In the genomic region with DNA sequence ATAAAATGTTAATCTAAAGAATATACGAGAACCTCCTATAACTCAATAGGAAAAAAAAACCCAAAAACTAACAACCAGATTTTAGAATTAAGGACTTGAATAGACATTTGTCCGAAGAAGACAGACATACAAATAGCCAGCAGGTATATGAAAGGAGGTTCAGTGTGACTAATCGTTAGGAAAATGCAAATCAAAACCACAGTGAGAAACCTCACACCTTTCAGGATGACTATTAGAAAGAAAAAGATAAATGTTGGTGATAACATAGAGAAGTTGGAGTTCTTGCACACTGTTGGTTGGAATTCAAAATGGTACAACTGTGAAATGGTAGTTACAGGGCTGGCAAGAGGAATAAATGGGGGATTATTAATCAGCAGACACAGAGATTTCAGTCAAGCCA, we compare ENCODE assay signal across 17 cellular contexts.
"Had no signal": no experiment of that assay in that cellular context is flagged by ENCODE, and none has a peak within 500 bp of the region (broad histone marks: within the 10 kb centered on the region; RNA-seq: fewer than 3 reads in every experiment).

No MANE protein-coding gene starts in this region.

- H3K9me3 ChIP-seq: adrenal gland, colonic mucosa, right atrium auricular region, upper lobe of left lung had no signal

- H3K36me3 Mint-ChIP-seq: natural killer cell; stimulated activated effector memory CD8-positive, alpha-beta T cell treated with anti-CD3 and anti-CD28 coated beads, Interleukin-12 subunit alpha, Interleukin-12 subunit beta, amount 100 ng/mL, for 72 hours had no signal

- H3K4me1 Mint-ChIP-seq: activated CD4-positive, alpha-beta T cell treated with anti-CD3 and anti-CD28 coated beads for 36 hours; natural killer cell; stimulated activated effector memory CD8-positive, alpha-beta T cell treated with anti-CD3 and anti-CD28 coated beads, Interleukin-12 subunit alpha, Interleukin-12 subunit beta, amount 100 ng/mL, for 72 hours had no signal

- H3K9me3 Mint-ChIP-seq: activated naive CD4-positive, alpha-beta T cell treated with anti-CD3 and anti-CD28 coated beads for 36 hours had no signal

- H3K27me3 Mint-ChIP-seq: activated CD4-positive, alpha-beta memory T cell treated with anti-CD3 and anti-CD28 coated beads, Interleukin-2, amount 10 ng/mL, durations not matched to agents 7 days and 5 days had no signal

- H3K4me3 Mint-ChIP-seq: activated CD4-positive, alpha-beta memory T cell treated with anti-CD3 and anti-CD28 coated beads, Interleukin-2, amount 10 ng/mL, durations not matched to agents 7 days and 5 days; activated CD4-positive, alpha-beta T cell treated with anti-CD3 and anti-CD28 coated beads for 36 hours; activated naive CD4-positive, alpha-beta T cell treated with anti-CD3 and anti-CD28 coated beads for 36 hours; natural killer cell; stimulated activated effector memory CD8-positive, alpha-beta T cell treated with anti-CD3 and anti-CD28 coated beads, Interleukin-12 subunit alpha, Interleukin-12 subunit beta, amount 100 ng/mL, for 72 hours had no signal

- H3K4me1 ChIP-seq: adrenal gland, colonic mucosa, foreskin keratinocyte, right atrium auricular region, upper lobe of left lung had no signal

- H3K36me3 ChIP-seq: adrenal gland, colonic mucosa, right atrium auricular region, upper lobe of left lung, WERI-Rb-1 had no signal

- H3K27ac Mint-ChIP-seq: activated CD4-positive, alpha-beta memory T cell treated with anti-CD3 and anti-CD28 coated beads, Interleukin-2, amount 10 ng/mL, durations not matched to agents 7 days and 5 days; activated CD4-positive, alpha-beta T cell treated with anti-CD3 and anti-CD28 coated beads for 36 hours; activated naive CD4-positive, alpha-beta T cell treated with anti-CD3 and anti-CD28 coated beads for 36 hours; natural killer cell; stimulated activated effector memory CD8-positive, alpha-beta T cell treated with anti-CD3 and anti-CD28 coated beads, Interleukin-12 subunit alpha, Interleukin-12 subunit beta, amount 100 ng/mL, for 72 hours had no signal

- H3K4me3 ChIP-seq: adrenal gland, colonic mucosa, right atrium auricular region, upper lobe of left lung had no signal

- DNase-seq: activated CD4-positive, alpha-beta memory T cell treated with anti-CD3 and anti-CD28 coated beads, Interleukin-2, amount 10 ng/mL, durations not matched to agents 7 days and 5 days; activated CD4-positive, alpha-beta T cell treated with anti-CD3 and anti-CD28 coated beads for 36 hours; activated CD8-positive, alpha-beta memory T cell treated with anti-CD3 and anti-CD28 coated beads, Interleukin-2, amount 50 U/mL, for 48 hours; activated naive CD4-positive, alpha-beta T cell treated with anti-CD3 and anti-CD28 coated beads for 36 hours; adrenal gland; caudate nucleus; colonic mucosa; effector CD4-positive, alpha-beta T cell; foreskin keratinocyte; head of caudate nucleus; natural killer cell; substantia nigra; T1000; upper lobe of left lung; WERI-Rb-1 had no signal

- ATAC-seq: activated CD4-positive, alpha-beta T cell treated with anti-CD3 and anti-CD28 coated beads for 36 hours; foreskin keratinocyte; natural killer cell; stimulated activated effector memory CD8-positive, alpha-beta T cell treated with anti-CD3 and anti-CD28 coated beads, Interleukin-12 subunit alpha, Interleukin-12 subunit beta, amount 100 ng/mL, for 72 hours had no signal

- H3K27ac ChIP-seq: adrenal gland, colonic mucosa, foreskin keratinocyte, right atrium auricular region, upper lobe of left lung, WERI-Rb-1 had no signal

- H3K27me3 ChIP-seq: adrenal gland, colonic mucosa, foreskin keratinocyte, right atrium auricular region, upper lobe of left lung had no signal
